In genomic region chr15:85331666-85332261, GRCh38 we compare ENCODE assay signal across 8 cellular contexts. TPM values are rescaled to one million over a fixed set of nuclear protein-coding genes. Genes with fewer than 3 reads are reported as not detected.
A peak's percentile ranks its signal among the peaks of the same experiment; 100 is the strongest.
DNase-seq lines count a peak whose midpoint lies in the region; ATAC-seq and TF ChIP-seq lines count a peak whose summit lies in the region.

No MANE protein-coding gene starts in this region.

- H3K4me1 ChIP-seq in liver (ENCODE audit: control insufficient read depth in 4 of 4, insufficient read depth in 4 of 4, low read length in 3 of 4) = peaks cover 0 to 16% (median 11%) of the 10 kb centered on the region in 4 donors
- peaks cover 28% of the 10 kb centered on the region for H3K4me1 ChIP-seq in upper lobe of right lung

- peak overlapping the region; percentile 84 for H3K4me3 Mint-ChIP-seq in activated naive CD4-positive, alpha-beta T cell treated with anti-CD3 and anti-CD28 coated beads, Interleukin-2, amount 10 ng/mL, durations not matched to agents 7 days and 5 days
- H3K4me3 Mint-ChIP-seq in activated T-helper 17 cell treated with anti-CD3 and anti-CD28 coated beads, Interleukin-2, amount 50 U/mL, for 72 hours = peak overlapping the region; percentile 83

- H3K9me3 ChIP-seq in liver (ENCODE audit: control insufficient read depth in 4 of 4, low read length in 3 of 4) = no peaks in the 10 kb centered on the region
- H3K9me3 ChIP-seq in upper lobe of right lung = no peaks in the 10 kb centered on the region

- DNase-seq in activated naive CD4-positive, alpha-beta T cell treated with anti-CD3 and anti-CD28 coated beads, Interleukin-2, amount 10 ng/mL, durations not matched to agents 7 days and 5 days = no peak
- DNase-seq in activated naive CD4-positive, alpha-beta T cell (lab: John Stamatoyannopoulos, UW) = no peak
- no peak for DNase-seq in upper lobe of right lung
- no peak for DNase-seq in ACHN
- DNase-seq in hippocampal formation (lab: John Stamatoyannopoulos, UW) = no peak
- DNase-seq in NCI-H187 treated with DMSO at 0.1 percent for 48 hours (lab: John Stamatoyannopoulos, UW) = no peak

- intact Hi-C loops in upper lobe of right lung (cut with DNase I) = no loop called here

- H3K27ac Mint-ChIP-seq in activated naive CD4-positive, alpha-beta T cell treated with anti-CD3 and anti-CD28 coated beads, Interleukin-2, amount 10 ng/mL, durations not matched to agents 7 days and 5 days = peak overlapping the region; percentile 99
- H3K27ac Mint-ChIP-seq in activated T-helper 17 cell treated with anti-CD3 and anti-CD28 coated beads, Interleukin-2, amount 50 U/mL, for 72 hours = peak overlapping the region; percentile 90

- peaks cover 56% of the 10 kb centered on the region for H3K4me1 Mint-ChIP-seq in activated naive CD4-positive, alpha-beta T cell treated with anti-CD3 and anti-CD28 coated beads, Interleukin-2, amount 10 ng/mL, durations not matched to agents 7 days and 5 days
- H3K4me1 Mint-ChIP-seq in activated T-helper 17 cell treated with anti-CD3 and anti-CD28 coated beads, Interleukin-2, amount 50 U/mL, for 72 hours = peaks cover 25% of the 10 kb centered on the region

- no peak for TF ChIP-seq CTCF in liver (IDR thresholded peaks at IDR 0.05; ENCODE audit: low read depth, low read length, missing input control)
- no peak for TF ChIP-seq CTCF in upper lobe of right lung (IDR thresholded peaks at IDR 0.05)

- H3K4me3 ChIP-seq in liver (ENCODE audit: low read depth in 1 of 3, low read length in 3 of 3) = no peak overlapping the region
- peak overlapping the region; percentile 20 for H3K4me3 ChIP-seq in upper lobe of right lung

- H3K36me3 ChIP-seq in liver (ENCODE audit: control insufficient read depth in 4 of 4, insufficient read depth in 3 of 4, low read depth in 1 of 4, low read length in 3 of 4) (no peaks in the 10 kb centered on the region), upper lobe of right lung (no peaks in the 10 kb centered on the region)

- H3K27ac ChIP-seq in liver (ENCODE audit: low read depth in 1 of 2, low read length in 2 of 2) (peak overlapping the region; percentile 5), upper lobe of right lung (peak overlapping the region; percentile 94)

- 95% methylated on average over 8 of the region's 8 CpGs for WGBS in liver

- CTCF ChIA-PET in activated naive CD4-positive, alpha-beta T cell treated with anti-CD3 and anti-CD28 coated beads, Interleukin-2, amount 10 ng/mL, durations not matched to agents 7 days and 5 days (lab: Charles Lee) = interaction anchor here (0.6 to 5.6 kb wide), 19 partner anchors 14 to 249 kb away, joined by 3 to 83 read pairs (median 4); partner anchors contain the start of gene AKAP13

- no peaks in the 10 kb centered on the region for H3K9me3 Mint-ChIP-seq in activated naive CD4-positive, alpha-beta T cell treated with anti-CD3 and anti-CD28 coated beads, Interleukin-2, amount 10 ng/mL, durations not matched to agents 7 days and 5 days
- H3K9me3 Mint-ChIP-seq in activated T-helper 17 cell treated with anti-CD3 and anti-CD28 coated beads, Interleukin-2, amount 50 U/mL, for 72 hours = no peaks in the 10 kb centered on the region

- no peak for ATAC-seq in activated T-helper 17 cell treated with anti-CD3 and anti-CD28 coated beads, Interleukin-2, amount 50 U/mL, for 72 hours (replicated peaks)
- ATAC-seq in upper lobe of right lung = peak; percentile 72

- H3K9ac ChIP-seq in liver (ENCODE audit: low read depth in 1 of 2, low read length in 2 of 2) = no peak overlapping the region

- H3K36me3 Mint-ChIP-seq in activated naive CD4-positive, alpha-beta T cell treated with anti-CD3 and anti-CD28 coated beads, Interleukin-2, amount 10 ng/mL, durations not matched to agents 7 days and 5 days = peaks cover 5% of the 10 kb centered on the region
- no peaks in the 10 kb centered on the region for H3K36me3 Mint-ChIP-seq in activated T-helper 17 cell treated with anti-CD3 and anti-CD28 coated beads, Interleukin-2, amount 50 U/mL, for 72 hours (ENCODE audit: low read depth)

- in situ Hi-C loops in ACHN (cut with HindIII; ENCODE audit: low pct_ligation_motif_present, low pct_unique_long_range_greater_than_20kb, low sequenced_read_pairs) = no loop called here

- no peak for TF ChIP-seq RAD21 in liver (IDR thresholded peaks at IDR 0.05)

- no peaks in the 10 kb centered on the region for H3K27me3 ChIP-seq in liver (ENCODE audit: control insufficient read depth in 4 of 4, insufficient read depth in 4 of 4, low read length in 3 of 4)
- no peaks in the 10 kb centered on the region for H3K27me3 ChIP-seq in upper lobe of right lung

- H3K27me3 Mint-ChIP-seq in activated naive CD4-positive, alpha-beta T cell treated with anti-CD3 and anti-CD28 coated beads, Interleukin-2, amount 10 ng/mL, durations not matched to agents 7 days and 5 days = peaks cover 12% of the 10 kb centered on the region
- no peaks in the 10 kb centered on the region for H3K27me3 Mint-ChIP-seq in activated T-helper 17 cell treated with anti-CD3 and anti-CD28 coated beads, Interleukin-2, amount 50 U/mL, for 72 hours

TF ChIP-seq in liver, 16 proteins besides CTCF, POLR2A, EP300 and RAD21:
- TF ChIP-seq TAF1 (conservative IDR thresholded peaks at IDR 0.05) (no peak), MAX (IDR thresholded peaks at IDR 0.05) (no peak)
- TF ChIP-seq, protein P1, sequence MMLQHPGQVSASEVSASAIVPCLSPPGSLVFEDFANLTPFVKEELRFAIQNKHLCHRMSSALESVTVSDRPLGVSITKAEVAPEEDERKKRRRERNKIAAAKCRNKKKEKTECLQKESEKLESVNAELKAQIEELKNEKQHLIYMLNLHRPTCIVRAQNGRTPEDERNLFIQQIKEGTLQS (IDR thresholded peaks at IDR 0.05) = peak; percentile 10

RNA-seq across cellular contexts. Expression of gene AKAP13, which starts 48.6 kb away (rescaled TPM):
- total RNA-seq in activated T-helper 17 cell treated with anti-CD3 and anti-CD28 coated beads, Interleukin-2, amount 50 U/mL, for 72 hours = 100 to 1,000 TPM in 1 of 2 donors, 10 to 100 TPM in 1; 95.9 to 152 TPM
- total RNA-seq in liver = 10 to 100 TPM; 37.9 to 92.3 TPM
- polyA plus RNA-seq in liver = 10 to 100 TPM; 18.6 to 37.0 TPM
- 450 TPM for total RNA-seq in upper lobe of right lung
